18 cellular contexts compared by ENCODE assay signal in genomic region chr4:132593717-132594400, GRCh38.
A peak's percentile ranks its signal among the peaks of the same experiment; 100 is the strongest.
DNase-seq lines count a peak whose midpoint lies in the region; ATAC-seq and TF ChIP-seq lines count a peak whose summit lies in the region.
"Had no signal": no experiment of that assay in that cellular context is flagged by ENCODE, and none has a peak within 500 bp of the region (broad histone marks: within the 10 kb centered on the region; RNA-seq: fewer than 3 reads in every experiment).

No MANE protein-coding gene starts in this region.

- 65 to 73% methylated on average over 4 of the region's 4 CpGs for WGBS in tibial nerve, 2 donors

- no peaks in the 10 kb centered on the region for H3K79me2 ChIP-seq in OCI-LY1 (ENCODE audit: insufficient read depth, low read length)

- H2AFZ ChIP-seq in OCI-LY1 (ENCODE audit: low read length), result peak overlapping the region; percentile 81
- H2AFZ ChIP-seq: PC-9 had no signal

- no peak for TF ChIP-seq CTCF in OCI-LY1 (IDR thresholded peaks at IDR 0.05; ENCODE audit: low read length)
- TF ChIP-seq CTCF in foreskin keratinocyte (conservative IDR thresholded peaks at IDR 0.05), result no peak
- TF ChIP-seq CTCF in tibial nerve (IDR thresholded peaks at IDR 0.05), result no peak

- H3K9me2 ChIP-seq in OCI-LY1 (ENCODE audit: low read depth, low read length), result no peaks in the 10 kb centered on the region

- no peak overlapping the region for H3K9ac ChIP-seq in OCI-LY1 (ENCODE audit: low read length)

- H3K4me1 ChIP-seq in OCI-LY1 (ENCODE audit: insufficient read depth, low read length, severe bottlenecking) (peaks cover 17% of the 10 kb centered on the region), foreskin keratinocyte (no peaks in the 10 kb centered on the region), tibial nerve (no peaks in the 10 kb centered on the region)
- H3K4me1 ChIP-seq: Caco-2 had no signal

- H3K27ac ChIP-seq in OCI-LY1 (ENCODE audit: low read depth, low read length, poor library complexity, severe bottlenecking), result no peak overlapping the region
- no peak overlapping the region for H3K27ac ChIP-seq in foreskin keratinocyte
- H3K27ac ChIP-seq in tibial nerve, result no peak overlapping the region
- H3K27ac ChIP-seq: HL-60, PC-9 had no signal

- H3K27me3 ChIP-seq in OCI-LY1 (ENCODE audit: insufficient read depth, low read length) (no peaks in the 10 kb centered on the region), foreskin keratinocyte (no peaks in the 10 kb centered on the region), tibial nerve (no peaks in the 10 kb centered on the region), H7 (ENCODE audit: control insufficient read depth, insufficient read depth, low read length) (no peaks in the 10 kb centered on the region)

- H3K9me3 ChIP-seq in OCI-LY1 (ENCODE audit: low read length), result no peaks in the 10 kb centered on the region; the same call in 1 of the 2 replicates
- no peaks in the 10 kb centered on the region for H3K9me3 ChIP-seq in tibial nerve
- H3K9me3 ChIP-seq: Caco-2 had no signal

- H3F3A ChIP-seq in OCI-LY1 (ENCODE audit: insufficient read depth, low read length), result no peaks in the 10 kb centered on the region

- ATAC-seq in foreskin keratinocyte, result peak; percentile 80
- ATAC-seq: HCT116 had no signal

- DNase-seq in ELR (ENCODE audit: low read depth), result peak; percentile 68
- peak; percentile 59 for DNase-seq in astrocyte of the hippocampus (ENCODE audit: low read depth, low spot score)
- peak; percentile 44 to 68 for DNase-seq in foreskin keratinocyte
- DNase-seq in stimulated activated CD4-positive, alpha-beta T cell treated with anti-CD3 and anti-CD28 coated beads, Interleukin-12 subunit alpha, Interleukin-12 subunit beta, amount 100 ng/mL, for 4 hours, result no peak
- no peak for DNase-seq in tibial nerve (ENCODE audit: low spot score in 2 of 2)
- DNase-seq in H7, result no peak
- DNase-seq: Caco-2; DMS79; MV-4-11; NCI-H1417; NCI-H2029; NCI-H2171; NCI-H446; NK-92 treated with Interleukin-12 subunit alpha and Interleukin-12 subunit beta, amount 100 ng/mL, for 24 hours; PC-9 had no signal

- TF ChIP-seq POLR2A in tibial nerve (IDR thresholded peaks at IDR 0.05), result no peak

- no peak for TF ChIP-seq EP300 in tibial nerve (IDR thresholded peaks at IDR 0.05)

- H3K4me2 ChIP-seq in OCI-LY1 (ENCODE audit: low read length), result no peak overlapping the region
- H3K4me2 ChIP-seq: PC-9 had no signal

- no peaks in the 10 kb centered on the region for H4K20me1 ChIP-seq in OCI-LY1 (ENCODE audit: insufficient read depth, low read length)

- H3K36me3 ChIP-seq in OCI-LY1 (ENCODE audit: insufficient read depth, low read length) (no peaks in the 10 kb centered on the region), tibial nerve (no peaks in the 10 kb centered on the region), H7 (replicated peaks; ENCODE audit: control insufficient read depth, insufficient read depth, low read length) (no peaks in the 10 kb centered on the region)

- H3K4me3 ChIP-seq in OCI-LY1 (ENCODE audit: low read depth, low read length, poor library complexity, severe bottlenecking) (no peak overlapping the region), tibial nerve (no peak overlapping the region), H7 (ENCODE audit: insufficient read depth, low read depth, low read length) (no peak overlapping the region)
- H3K4me3 ChIP-seq: PC-9 had no signal

Comparison
In these comparisons a context has a peak if more than half of its experiments do, and no peak if none do; other contexts are left out.
1. DNase-seq: peak in ELR (single experiment), astrocyte of the hippocampus (single experiment) and foreskin keratinocyte (2 of 2); none in stimulated activated CD4-positive, alpha-beta T cell treated with anti-CD3 and anti-CD28 coated beads, Interleukin-12 subunit alpha, Interleukin-12 subunit beta, amount 100 ng/mL, for 4 hours (single experiment), tibial nerve (0 of 2) and H7 (single experiment).